9 cellular contexts compared by ENCODE assay signal in genomic region chr21:34639882-34640788, GRCh38. TPM values are rescaled to one million over a fixed set of nuclear protein-coding genes. Genes with fewer than 3 reads are reported as not detected.
DNase-seq lines count a peak whose midpoint lies in the region; ATAC-seq and TF ChIP-seq lines count a peak whose summit lies in the region.
"Had no signal": no experiment of that assay in that cellular context is flagged by ENCODE, and none has a peak within 500 bp of the region (broad histone marks: within the 10 kb centered on the region; RNA-seq: fewer than 3 reads in every experiment).

No MANE protein-coding gene starts in this region.

- H3K4me1 ChIP-seq in right atrium auricular region (peaks cover 0 to 7% of the 10 kb centered on the region in 2 donors), heart right ventricle (peaks cover 0 to 15% (median 0%) of the 10 kb centered on the region in 9 donors), PC-9 (replicated peaks; ENCODE audit: insufficient read depth) (no peaks in the 10 kb centered on the region; the same call in 1 of the 2 replicates), foreskin keratinocyte (peaks cover 9% of the 10 kb centered on the region)
- H3K4me1 ChIP-seq: vagina had no signal

- peak; percentile 43 for DNase-seq in right atrium auricular region (ENCODE audit: low spot score)
- DNase-seq in heart right ventricle: no peak
- peak in 1 of 2 experiments; percentile 28 for DNase-seq in PC-9
- DNase-seq in epithelial cell of esophagus (ENCODE audit: low read depth): peak; percentile 13
- no peak for DNase-seq in NCI-H2107 (lab: John Stamatoyannopoulos, UW)
- DNase-seq in NCI-H524 treated with DMSO at 0.1 percent for 48 hours (lab: John Stamatoyannopoulos, UW): no peak
- no peak for DNase-seq in foreskin keratinocyte
- DNase-seq in GF-D8 (lab: John Stamatoyannopoulos, UW): no peak

- ATAC-seq in heart right ventricle (no peak), foreskin keratinocyte (no peak)

- no peaks in the 10 kb centered on the region for H3K9me3 ChIP-seq in right atrium auricular region
- H3K9me3 ChIP-seq in heart right ventricle: no peaks in the 10 kb centered on the region
- no peaks in the 10 kb centered on the region for H3K9me3 ChIP-seq in PC-9 (ENCODE audit: insufficient read depth, low read depth)
- H3K9me3 ChIP-seq: vagina had no signal

- intact Hi-C loops in heart right ventricle (cut with DNase I): no loop called here
- intact Hi-C loops in PC-9 (cut with micrococcal nuclease; ENCODE audit: unreplicated experiment): loop anchor here (10.0 kb wide), 1 partner anchor 715 kb away; no protein-coding TSS in a partner anchor

- H3K4me3 ChIP-seq in right atrium auricular region: no peak overlapping the region
- H3K4me3 ChIP-seq in heart right ventricle: no peak overlapping the region
- no peak overlapping the region for H3K4me3 ChIP-seq in PC-9
- H3K4me3 ChIP-seq in epithelial cell of esophagus (ENCODE audit: low read length): no peak overlapping the region
- H3K4me3 ChIP-seq: vagina had no signal

- no peaks in the 10 kb centered on the region for H3K36me3 ChIP-seq in right atrium auricular region
- H3K36me3 ChIP-seq in heart right ventricle: no peaks in the 10 kb centered on the region
- H3K36me3 ChIP-seq in PC-9 (ENCODE audit: low read depth): no peaks in the 10 kb centered on the region
- H3K36me3 ChIP-seq: vagina had no signal

- POLR2A ChIA-PET in PC-9 (lab: Charles Lee; ENCODE audit: unreplicated experiment): interaction anchor here (0.7 kb wide), 1 partner anchor 174 kb away, joined by 10 read pairs; no protein-coding TSS in a partner anchor

- no peaks in the 10 kb centered on the region for H3K9me2 ChIP-seq in PC-9 (ENCODE audit: insufficient read depth)

- H3K27ac ChIP-seq in right atrium auricular region (no peak overlapping the region), heart right ventricle (peak overlapping the region in 1 of 10 donors; percentile 16), PC-9 (no peak overlapping the region; the same call in 1 of the 2 replicates), foreskin keratinocyte (no peak overlapping the region)
- H3K27ac ChIP-seq: vagina had no signal

- no peaks in the 10 kb centered on the region for H3F3A ChIP-seq in PC-9 (ENCODE audit: insufficient read depth, low read depth)

- WGBS in heart right ventricle, 2 donors: 56 to 61% methylated on average over 9 of the region's 9 CpGs

- TF ChIP-seq CTCF in right atrium auricular region (IDR thresholded peaks at IDR 0.05): no peak
- TF ChIP-seq CTCF in heart right ventricle (IDR thresholded peaks at IDR 0.05): no peak
- TF ChIP-seq CTCF in PC-9 (conservative IDR thresholded peaks at IDR 0.05): no peak
- TF ChIP-seq CTCF in epithelial cell of esophagus (IDR thresholded peaks at IDR 0.05; ENCODE audit: insufficient read depth, low read depth, low read length, missing control alignments): no peak
- no peak for TF ChIP-seq CTCF in foreskin keratinocyte (conservative IDR thresholded peaks at IDR 0.05)

- H3K27me3 ChIP-seq in right atrium auricular region (no peaks in the 10 kb centered on the region), heart right ventricle (peaks cover 0 to 6% (median 3%) of the 10 kb centered on the region in 7 donors), PC-9 (ENCODE audit: insufficient read depth, low read depth) (no peaks in the 10 kb centered on the region), foreskin keratinocyte (peaks cover 18% of the 10 kb centered on the region)
- H3K27me3 ChIP-seq: vagina had no signal

- BruUV-seq in PC-9 (replicated peaks; lab: Mats Ljungman, UMichigan): no TSS peak

- no peak overlapping the region for H3K4me2 ChIP-seq in PC-9

- no peaks in the 10 kb centered on the region for H4K20me1 ChIP-seq in PC-9 (ENCODE audit: insufficient read depth)

- no peaks in the 10 kb centered on the region for H3K79me2 ChIP-seq in PC-9 (ENCODE audit: low read depth)

- CTCF ChIA-PET in PC-9 (lab: Charles Lee): interaction anchor here (0.8 kb wide), 1 partner anchor 129 kb away, joined by 3 read pairs; no protein-coding TSS in a partner anchor

- 0 out of 2 replicates have a peak overlapping the region, but pooled peaks have one; percentile 8 for H2AFZ ChIP-seq in PC-9

RNA-seq across cellular contexts. Expression of gene RCAN1, which starts 25.2 kb away (rescaled TPM):
- total RNA-seq in right atrium auricular region (10 to 100 TPM; 26.1 to 38.0 TPM), heart right ventricle (100 to 1,000 TPM in 3 of 10 donors, 10 to 100 TPM in 7; 30.8 to 389 (median 62.2) TPM), PC-9 (2021) (6.2 and 7.2 TPM in 2 replicates), foreskin keratinocyte (19.2 and 22.0 TPM in 2 replicates)
- polyA plus RNA-seq in heart right ventricle (10 to 100 TPM; 24.1 to 62.2 TPM), foreskin keratinocyte (13.6 and 13.8 TPM in 2 replicates)

RNA-seq across cellular contexts. Expression of gene CLIC6, which starts 28.7 kb away (rescaled TPM):
- total RNA-seq in right atrium auricular region (1 to 10 TPM; 5.1 to 7.0 TPM), heart right ventricle (1 to 10 TPM in 7 of 10 donors, under 1 TPM in 3; 0.21 to 8.1 (median 3.0) TPM), PC-9 (2021) (not detected in 2 replicates), foreskin keratinocyte (0.03 and 0.04 TPM in 2 replicates)
- polyA plus RNA-seq in heart right ventricle (1 to 10 TPM in 1 of 2 donors, under 1 TPM in 1; 0.71 to 2.6 TPM), foreskin keratinocyte (0.02 and 0.03 TPM in 2 replicates)

Comparison
In these comparisons a context has a peak if more than half of its experiments do, and no peak if none do; other contexts are left out.
1. DNase-seq: peak in right atrium auricular region (single experiment) and epithelial cell of esophagus (single experiment); none in heart right ventricle (0 of 2), NCI-H2107 (single experiment), NCI-H524 treated with DMSO at 0.1 percent for 48 hours (single experiment), foreskin keratinocyte (0 of 2) and GF-D8 (single experiment).